Comparison of ENCODE assay signal across 1 cellular context in the genomic region with DNA sequence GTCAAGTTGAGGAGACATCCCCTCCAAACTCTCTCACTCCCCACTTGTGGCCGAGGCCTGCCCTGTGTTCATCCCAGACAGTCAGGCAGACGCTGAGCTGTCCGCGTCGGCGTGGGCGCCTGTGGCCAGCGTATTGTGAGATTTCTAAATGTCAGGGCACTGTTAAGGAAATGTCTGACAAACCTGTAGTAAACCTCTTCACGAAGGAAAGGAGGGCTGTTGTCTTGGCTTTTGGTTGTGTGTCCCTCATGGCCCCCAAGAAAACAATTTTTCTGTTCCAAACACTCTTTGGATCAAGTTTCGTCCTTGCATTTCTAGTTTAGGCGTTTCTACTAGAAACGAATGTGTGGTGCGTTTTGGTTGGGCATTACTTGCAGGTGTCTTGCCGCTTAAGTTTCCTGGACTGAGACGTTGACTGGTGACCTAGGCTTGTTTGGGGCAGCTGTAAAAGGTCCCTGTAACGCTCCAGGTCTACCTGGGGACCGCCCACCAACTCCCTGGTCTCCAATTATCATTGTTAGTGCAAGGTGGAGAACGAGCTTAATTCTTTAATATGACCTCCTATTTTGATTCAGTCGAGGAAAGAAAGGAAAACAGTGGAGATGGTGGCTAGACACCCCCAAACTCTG.
TF ChIP-seq lines count a peak whose summit lies in the region.

No MANE protein-coding gene starts in this region.

TF ChIP-seq in HEK293, 187 proteins besides CTCF, POLR2A, EP300 and RAD21 (continued from another document):
- TF ChIP-seq, protein P1, sequence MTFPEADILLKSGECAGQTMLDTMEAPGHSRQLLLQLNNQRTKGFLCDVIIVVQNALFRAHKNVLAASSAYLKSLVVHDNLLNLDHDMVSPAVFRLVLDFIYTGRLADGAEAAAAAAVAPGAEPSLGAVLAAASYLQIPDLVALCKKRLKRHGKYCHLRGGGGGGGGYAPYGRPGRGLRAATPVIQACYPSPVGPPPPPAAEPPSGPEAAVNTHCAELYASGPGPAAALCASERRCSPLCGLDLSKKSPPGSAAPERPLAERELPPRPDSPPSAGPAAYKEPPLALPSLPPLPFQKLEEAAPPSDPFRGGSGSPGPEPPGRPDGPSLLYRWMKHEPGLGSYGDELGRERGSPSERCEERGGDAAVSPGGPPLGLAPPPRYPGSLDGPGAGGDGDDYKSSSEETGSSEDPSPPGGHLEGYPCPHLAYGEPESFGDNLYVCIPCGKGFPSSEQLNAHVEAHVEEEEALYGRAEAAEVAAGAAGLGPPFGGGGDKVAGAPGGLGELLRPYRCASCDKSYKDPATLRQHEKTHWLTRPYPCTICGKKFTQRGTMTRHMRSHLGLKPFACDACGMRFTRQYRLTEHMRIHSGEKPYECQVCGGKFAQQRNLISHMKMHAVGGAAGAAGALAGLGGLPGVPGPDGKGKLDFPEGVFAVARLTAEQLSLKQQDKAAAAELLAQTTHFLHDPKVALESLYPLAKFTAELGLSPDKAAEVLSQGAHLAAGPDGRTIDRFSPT (tag by site-specific recombination; IDR thresholded peaks at IDR 0.05), result no peak
